In the genomic region with DNA sequence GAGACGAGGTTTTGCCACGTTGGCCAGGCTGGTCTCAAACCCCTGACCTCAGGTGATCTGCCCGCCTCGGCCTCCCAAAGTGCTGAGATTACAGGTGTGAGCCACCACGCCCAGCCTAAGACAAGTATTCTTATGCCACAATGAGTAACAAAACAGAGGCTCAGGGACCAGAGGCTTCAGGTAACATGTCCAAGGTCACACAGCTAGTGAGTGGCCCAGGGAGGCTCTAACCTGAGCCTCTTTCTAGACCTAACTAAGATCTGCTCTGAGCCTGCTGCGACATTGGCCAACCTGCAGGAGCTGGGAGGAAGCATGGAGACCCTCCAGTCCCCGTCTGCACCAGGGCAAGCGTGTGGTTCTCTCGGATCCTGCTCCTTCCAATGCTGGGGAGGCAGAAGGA, we compare ENCODE assay signal across 1 cellular context.
TF ChIP-seq lines count a peak whose summit lies in the region.

No MANE protein-coding gene starts in this region.

TF ChIP-seq in GM12878, 131 proteins besides CTCF, POLR2A, EP300 and RAD21:
- TF ChIP-seq, protein P1, sequence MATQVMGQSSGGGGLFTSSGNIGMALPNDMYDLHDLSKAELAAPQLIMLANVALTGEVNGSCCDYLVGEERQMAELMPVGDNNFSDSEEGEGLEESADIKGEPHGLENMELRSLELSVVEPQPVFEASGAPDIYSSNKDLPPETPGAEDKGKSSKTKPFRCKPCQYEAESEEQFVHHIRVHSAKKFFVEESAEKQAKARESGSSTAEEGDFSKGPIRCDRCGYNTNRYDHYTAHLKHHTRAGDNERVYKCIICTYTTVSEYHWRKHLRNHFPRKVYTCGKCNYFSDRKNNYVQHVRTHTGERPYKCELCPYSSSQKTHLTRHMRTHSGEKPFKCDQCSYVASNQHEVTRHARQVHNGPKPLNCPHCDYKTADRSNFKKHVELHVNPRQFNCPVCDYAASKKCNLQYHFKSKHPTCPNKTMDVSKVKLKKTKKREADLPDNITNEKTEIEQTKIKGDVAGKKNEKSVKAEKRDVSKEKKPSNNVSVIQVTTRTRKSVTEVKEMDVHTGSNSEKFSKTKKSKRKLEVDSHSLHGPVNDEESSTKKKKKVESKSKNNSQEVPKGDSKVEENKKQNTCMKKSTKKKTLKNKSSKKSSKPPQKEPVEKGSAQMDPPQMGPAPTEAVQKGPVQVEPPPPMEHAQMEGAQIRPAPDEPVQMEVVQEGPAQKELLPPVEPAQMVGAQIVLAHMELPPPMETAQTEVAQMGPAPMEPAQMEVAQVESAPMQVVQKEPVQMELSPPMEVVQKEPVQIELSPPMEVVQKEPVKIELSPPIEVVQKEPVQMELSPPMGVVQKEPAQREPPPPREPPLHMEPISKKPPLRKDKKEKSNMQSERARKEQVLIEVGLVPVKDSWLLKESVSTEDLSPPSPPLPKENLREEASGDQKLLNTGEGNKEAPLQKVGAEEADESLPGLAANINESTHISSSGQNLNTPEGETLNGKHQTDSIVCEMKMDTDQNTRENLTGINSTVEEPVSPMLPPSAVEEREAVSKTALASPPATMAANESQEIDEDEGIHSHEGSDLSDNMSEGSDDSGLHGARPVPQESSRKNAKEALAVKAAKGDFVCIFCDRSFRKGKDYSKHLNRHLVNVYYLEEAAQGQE (IDR thresholded peaks at IDR 0.05; ENCODE audit: low read depth, low read length): no peak
- TF ChIP-seq CEBPB (IDR thresholded peaks at IDR 0.05; ENCODE audit: borderline replicate concordance in 1 of 2, low read depth in 2 of 2, low read length in 2 of 2): no peak
- TF ChIP-seq SKIL (IDR thresholded peaks at IDR 0.05; ENCODE audit: low read depth, poor library complexity, severe bottlenecking): no peak
- TF ChIP-seq STAT3 (IDR thresholded peaks at IDR 0.05; ENCODE audit: low read depth, low read length): no peak
- no peak for TF ChIP-seq SMAD5 (IDR thresholded peaks at IDR 0.05; ENCODE audit: low read depth)
- no peak for TF ChIP-seq SPI1 (IDR thresholded peaks at IDR 0.05; ENCODE audit: borderline replicate concordance, insufficient read depth, low read depth, low read length)
- TF ChIP-seq MTA2 (IDR thresholded peaks at IDR 0.05; ENCODE audit: low read depth): no peak
- no peak for TF ChIP-seq ZSCAN29 (IDR thresholded peaks at IDR 0.05)
- no peak for TF ChIP-seq SMAD1 (IDR thresholded peaks at IDR 0.05; ENCODE audit: low read depth, partially characterized antibody)
- TF ChIP-seq CBFB (IDR thresholded peaks at IDR 0.05; ENCODE audit: low read depth): no peak
- TF ChIP-seq MTA3 (IDR thresholded peaks at IDR 0.05; ENCODE audit: borderline replicate concordance, low read length): no peak
- TF ChIP-seq TAF1 (IDR thresholded peaks at IDR 0.05; ENCODE audit: borderline replicate concordance, low read depth, low read length): no peak
- TF ChIP-seq LARP7 (IDR thresholded peaks at IDR 0.05): no peak
- no peak for TF ChIP-seq GABPA (IDR thresholded peaks at IDR 0.05; ENCODE audit: low read depth)
- no peak for TF ChIP-seq KLF5 (IDR thresholded peaks at IDR 0.05; ENCODE audit: partially characterized antibody)
